Comparison of ENCODE assay signal across 2 cellular contexts in genomic region chr19:1783354-1783753, GRCh38.
TF ChIP-seq lines count a peak whose summit lies in the region.

No MANE protein-coding gene starts in this region.

TF ChIP-seq in HepG2, 621 proteins besides CTCF, POLR2A, EP300 and RAD21:
- TF ChIP-seq ZNF468 (CRISPR knock-in tag; IDR thresholded peaks at IDR 0.05): no peak
- TF ChIP-seq NFYB (CRISPR knock-in tag; IDR thresholded peaks at IDR 0.05): peak; percentile 50

TF ChIP-seq in K562, 482 proteins besides CTCF, POLR2A, EP300 and RAD21:
- TF ChIP-seq NFYB (IDR thresholded peaks at IDR 0.05; ENCODE audit: extremely low read depth, insufficient read length): peak; percentile 57
- no peak for TF ChIP-seq E2F3 (CRISPR knock-in tag; IDR thresholded peaks at IDR 0.05)
- peak; percentile 12 for TF ChIP-seq RBM25 (IDR thresholded peaks at IDR 0.05; ENCODE audit: low read depth, low read length, severe bottlenecking)
- TF ChIP-seq ZFP91 (CRISPR knock-in tag; IDR thresholded peaks at IDR 0.05): no peak
- no peak for TF ChIP-seq CC2D1A (IDR thresholded peaks at IDR 0.05)
- no peak for TF ChIP-seq SMAD3 (CRISPR knock-in tag; conservative IDR thresholded peaks at IDR 0.05)
- TF ChIP-seq VEZF1 (CRISPR knock-in tag; IDR thresholded peaks at IDR 0.05): no peak
- no peak for TF ChIP-seq ARID4B (CRISPR knock-in tag; IDR thresholded peaks at IDR 0.05)
